10 cellular contexts compared by ENCODE assay signal in genomic region chr5:84255318-84255717, GRCh38.
DNase-seq lines count a peak whose midpoint lies in the region; ATAC-seq, FAIRE-seq and TF ChIP-seq lines count a peak whose summit lies in the region.
"Had no signal": no experiment of that assay in that cellular context is flagged by ENCODE, and none has a peak within 500 bp of the region (broad histone marks: within the 10 kb centered on the region; RNA-seq: fewer than 3 reads in every experiment).

No MANE protein-coding gene starts in this region.

- H3K4me3 Mint-ChIP-seq in Caco-2 (ENCODE audit: unreplicated experiment) (no peak overlapping the region), HFFc6 (no peak overlapping the region)

- no peak overlapping the region for H3K4me2 ChIP-seq in keratinocyte (ENCODE audit: control insufficient read depth, extremely low read depth, insufficient read depth, low read depth, low read length)

- H3K4me1 ChIP-seq in Caco-2 (no peaks in the 10 kb centered on the region), RWPE2 (ENCODE audit: insufficient read depth, poor library complexity, severe bottlenecking) (peaks cover 5% of the 10 kb centered on the region), keratinocyte (ENCODE audit: control insufficient read depth, extremely low read depth, insufficient read depth, low read length) (no peaks in the 10 kb centered on the region)
- H3K4me1 ChIP-seq: suprapubic skin had no signal

- TF ChIP-seq CTCF in Caco-2 (IDR thresholded peaks at IDR 0.05; ENCODE audit: insufficient read depth in 1 of 2, low read depth in 1 of 2, low read length in 1 of 2, severe bottlenecking in 1 of 2, unreplicated experiment in 1 of 2) (peak; percentile 18 to 39), HFFc6 (IDR thresholded peaks at IDR 0.05) (peak; percentile 41; the same call in 1 of the 2 replicates), RWPE2 (IDR thresholded peaks at IDR 0.05; ENCODE audit: poor library complexity, severe bottlenecking) (peak; percentile 78), keratinocyte (optimal IDR thresholded peaks at IDR 0.05 in 1 of 3, IDR thresholded peaks at IDR 0.05 in 1 of 3, conservative IDR thresholded peaks at IDR 0.05 in 1 of 3; ENCODE audit: extremely low read depth in 1 of 3, insufficient read depth in 2 of 3, low read length in 3 of 3) (peak in 2 of 3 experiments; percentile 15 to 37)

- H3K9ac ChIP-seq in keratinocyte (ENCODE audit: control insufficient read depth, extremely low read depth, insufficient read depth, low read length), result no peak overlapping the region

- H3K4me3 ChIP-seq in Caco-2 (ENCODE audit: low read depth, low read length) (no peak overlapping the region), RWPE2 (ENCODE audit: severe bottlenecking) (no peak overlapping the region), keratinocyte (ENCODE audit: control insufficient read depth in 2 of 3, extremely low read depth in 1 of 3, insufficient read depth in 2 of 3, low read depth in 1 of 3, low read length in 3 of 3) (no peak overlapping the region)
- H3K4me3 ChIP-seq: suprapubic skin had no signal

- H3K27me3 ChIP-seq in Caco-2 (replicated peaks; ENCODE audit: control insufficient read depth, insufficient read depth, low read length), result no peaks in the 10 kb centered on the region
- H3K27me3 ChIP-seq in RWPE2 (ENCODE audit: insufficient read depth, poor library complexity, severe bottlenecking), result no peaks in the 10 kb centered on the region
- H3K27me3 ChIP-seq in keratinocyte (ENCODE audit: control insufficient read depth, extremely low read depth, insufficient read depth, low read length), result no peaks in the 10 kb centered on the region
- H3K27me3 ChIP-seq: suprapubic skin had no signal

- no peaks in the 10 kb centered on the region for H3K4me1 Mint-ChIP-seq in Caco-2 (ENCODE audit: low read depth, unreplicated experiment)
- H3K4me1 Mint-ChIP-seq in HFFc6 (ENCODE audit: low read depth), result peaks cover 1% of the 10 kb centered on the region; the same call in 1 of the 2 replicates

- H3K79me2 ChIP-seq in keratinocyte (ENCODE audit: control insufficient read depth, insufficient read depth, low read length), result no peaks in the 10 kb centered on the region

- peak; percentile 59 for FAIRE-seq in keratinocyte (lab: Jason Lieb, UNC)

- no peak overlapping the region for H2AFZ ChIP-seq in keratinocyte (ENCODE audit: control insufficient read depth, low read length)

- intact Hi-C loops in Caco-2 (cut with micrococcal nuclease; ENCODE audit: unreplicated experiment), result loop anchor here (1.0 to 2.0 kb wide), 4 partner anchors 166 to 537 kb away; no protein-coding TSS in a partner anchor

- H3K9me3 Mint-ChIP-seq in Caco-2 (ENCODE audit: unreplicated experiment) (no peaks in the 10 kb centered on the region), HFFc6 (peaks cover 18% of the 10 kb centered on the region; the same call in 1 of the 2 replicates)

- POLR2A ChIA-PET in Caco-2 (lab: Charles Lee), result no interaction called here

- no peaks in the 10 kb centered on the region for H3K9me3 ChIP-seq in Caco-2
- no peaks in the 10 kb centered on the region for H3K9me3 ChIP-seq in RWPE2 (ENCODE audit: severe bottlenecking)
- no peaks in the 10 kb centered on the region for H3K9me3 ChIP-seq in keratinocyte (ENCODE audit: control insufficient read depth, low read depth, low read length)
- H3K9me3 ChIP-seq: suprapubic skin had no signal

- peak in 1 of 2 experiments; percentile 11 for DNase-seq in Caco-2
- DNase-seq in HFFc6, result no peak
- DNase-seq in RWPE2 (ENCODE audit: low spot score), result no peak
- no peak for DNase-seq in keratinocyte (ENCODE audit: low read depth, low spot score)
- no peak for DNase-seq in NCI-H2227 treated with DMSO at 0.1 percent for 48 hours (lab: John Stamatoyannopoulos, UW)
- no peak for DNase-seq in activated effector memory CD4-positive, alpha-beta T cell treated with Interleukin-2 at 50 U/mL for 16 hours
- DNase-seq: amygdala had no signal

- CTCF ChIA-PET in Caco-2 (lab: Charles Lee), result interaction anchor here (1.0 kb wide), 2 partner anchors 166 to 538 kb away, joined by 4 read pairs; no protein-coding TSS in a partner anchor

- no TSS peak for BruUV-seq in Caco-2 (replicated peaks; lab: Mats Ljungman, UMichigan)

- H3K9me1 ChIP-seq in keratinocyte (ENCODE audit: control insufficient read depth, extremely low read depth, insufficient read depth, low read length), result no peaks in the 10 kb centered on the region

- H3K27me3 Mint-ChIP-seq in Caco-2 (ENCODE audit: insufficient read depth, unreplicated experiment) (no peaks in the 10 kb centered on the region), HFFc6 (ENCODE audit: insufficient read depth) (no peaks in the 10 kb centered on the region)

- no peak overlapping the region for H3K27ac Mint-ChIP-seq in Caco-2 (ENCODE audit: unreplicated experiment)
- no peak overlapping the region for H3K27ac Mint-ChIP-seq in HFFc6

- dilution Hi-C loops in keratinocyte (cut with MboI; ENCODE audit: extremely low pct_ligation_motif_present, low sequenced_read_pairs), result no loop called here

- H3K27ac ChIP-seq in RWPE2 (ENCODE audit: poor library complexity, severe bottlenecking) (no peak overlapping the region), keratinocyte (ENCODE audit: control insufficient read depth, insufficient read depth, low read length) (no peak overlapping the region)
- H3K27ac ChIP-seq: suprapubic skin had no signal

- H3K36me3 Mint-ChIP-seq in Caco-2 (ENCODE audit: insufficient read depth, unreplicated experiment) (no peaks in the 10 kb centered on the region), HFFc6 (ENCODE audit: low read depth) (no peaks in the 10 kb centered on the region)

- ATAC-seq in RWPE2 (ENCODE audit: low read depth) (peak; percentile 86), HG02885 (IDR thresholded peaks at IDR 0.05; ENCODE audit: poor library complexity, unreplicated experiment) (no peak), GM19455 (IDR thresholded peaks at IDR 0.05; ENCODE audit: unreplicated experiment) (no peak)

- no peaks in the 10 kb centered on the region for H3K36me3 ChIP-seq in Caco-2 (ENCODE audit: control insufficient read depth, insufficient read depth, low read length)
- no peaks in the 10 kb centered on the region for H3K36me3 ChIP-seq in RWPE2 (ENCODE audit: low read depth)
- H3K36me3 ChIP-seq in keratinocyte (ENCODE audit: control insufficient read depth in 2 of 2, extremely low read depth in 1 of 2, insufficient read depth in 2 of 2, low read length in 2 of 2), result no peaks in the 10 kb centered on the region
- H3K36me3 ChIP-seq: suprapubic skin had no signal

- no peaks in the 10 kb centered on the region for H4K20me1 ChIP-seq in keratinocyte (ENCODE audit: control insufficient read depth, extremely low read depth, insufficient read depth, low read length)

Comparison
In these comparisons a context has a peak if more than half of its experiments do, and no peak if none do; other contexts are left out.
1. CTCF ChIP-seq: peak in every context shown above with its lines; median percentile 78 in RWPE2; 41 in HFFc6; 28 in Caco-2; 26 in keratinocyte.